ENCODE assay signal across 1 cellular context in genomic region chr10:35080261-35080660, GRCh38.
TF ChIP-seq lines count a peak whose summit lies in the region.

No MANE protein-coding gene starts in this region.

TF ChIP-seq in A549, 52 proteins besides CTCF, POLR2A, EP300 and RAD21:
- peak; percentile 89 for TF ChIP-seq ZC3H11A (IDR thresholded peaks at IDR 0.05)
